In the genomic region with DNA sequence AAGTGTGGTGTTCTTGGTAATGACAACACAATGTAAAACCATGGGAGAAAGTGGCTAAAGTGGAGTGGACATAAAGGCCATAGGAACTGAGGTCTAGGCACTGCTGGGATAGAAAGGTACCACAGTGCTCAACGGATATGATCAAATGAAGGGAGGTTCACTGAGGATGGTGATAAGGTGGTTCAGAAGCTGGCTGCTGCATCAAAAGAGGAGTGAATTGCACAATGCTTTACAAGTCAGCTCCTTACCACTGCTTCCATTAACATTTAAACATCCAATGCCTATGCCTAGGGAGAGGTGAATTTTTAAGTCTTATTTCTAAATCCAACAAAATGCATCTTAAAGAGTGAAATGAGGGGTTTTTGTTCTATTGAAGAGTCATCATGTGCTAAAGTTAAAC, we compare ENCODE assay signal across 1 cellular context.
TF ChIP-seq lines count a peak whose summit lies in the region.

No MANE protein-coding gene starts in this region.

TF ChIP-seq in HepG2, 621 proteins besides CTCF, POLR2A, EP300 and RAD21:
- peak; percentile 19; the same call in 1 of the 2 replicates for TF ChIP-seq CEBPB (IDR thresholded peaks at IDR 0.05; ENCODE audit: borderline replicate concordance, low read depth, low read length)
- TF ChIP-seq ZBTB3 (CRISPR knock-in tag; IDR thresholded peaks at IDR 0.05; ENCODE audit: borderline replicate concordance, low read depth): no peak
- TF ChIP-seq GFI1 (CRISPR knock-in tag; IDR thresholded peaks at IDR 0.05; ENCODE audit: borderline replicate concordance): no peak
